1 cellular context compared by ENCODE assay signal in genomic region chr6:137044366-137045220, GRCh38.
TF ChIP-seq lines count a peak whose summit lies in the region.

Gene IL20RA, minus strand, starts transcription at chr6:137044965. Its CDS starts 237 bp downstream, at chr6:137044728.

TF ChIP-seq in WTC11, 78 proteins besides CTCF, POLR2A, EP300 and RAD21 (continued from another document):
- TF ChIP-seq USF1 (CRISPR knock-in tag; IDR thresholded peaks at IDR 0.05) (peak; percentile 30; the same call in 1 of the 2 replicates), USF2 (CRISPR knock-in tag; IDR thresholded peaks at IDR 0.05) (peak; percentile 66), ZNF532 (CRISPR knock-in tag; IDR thresholded peaks at IDR 0.05; ENCODE audit: borderline replicate concordance) (no peak)
- TF ChIP-seq, protein P1, sequence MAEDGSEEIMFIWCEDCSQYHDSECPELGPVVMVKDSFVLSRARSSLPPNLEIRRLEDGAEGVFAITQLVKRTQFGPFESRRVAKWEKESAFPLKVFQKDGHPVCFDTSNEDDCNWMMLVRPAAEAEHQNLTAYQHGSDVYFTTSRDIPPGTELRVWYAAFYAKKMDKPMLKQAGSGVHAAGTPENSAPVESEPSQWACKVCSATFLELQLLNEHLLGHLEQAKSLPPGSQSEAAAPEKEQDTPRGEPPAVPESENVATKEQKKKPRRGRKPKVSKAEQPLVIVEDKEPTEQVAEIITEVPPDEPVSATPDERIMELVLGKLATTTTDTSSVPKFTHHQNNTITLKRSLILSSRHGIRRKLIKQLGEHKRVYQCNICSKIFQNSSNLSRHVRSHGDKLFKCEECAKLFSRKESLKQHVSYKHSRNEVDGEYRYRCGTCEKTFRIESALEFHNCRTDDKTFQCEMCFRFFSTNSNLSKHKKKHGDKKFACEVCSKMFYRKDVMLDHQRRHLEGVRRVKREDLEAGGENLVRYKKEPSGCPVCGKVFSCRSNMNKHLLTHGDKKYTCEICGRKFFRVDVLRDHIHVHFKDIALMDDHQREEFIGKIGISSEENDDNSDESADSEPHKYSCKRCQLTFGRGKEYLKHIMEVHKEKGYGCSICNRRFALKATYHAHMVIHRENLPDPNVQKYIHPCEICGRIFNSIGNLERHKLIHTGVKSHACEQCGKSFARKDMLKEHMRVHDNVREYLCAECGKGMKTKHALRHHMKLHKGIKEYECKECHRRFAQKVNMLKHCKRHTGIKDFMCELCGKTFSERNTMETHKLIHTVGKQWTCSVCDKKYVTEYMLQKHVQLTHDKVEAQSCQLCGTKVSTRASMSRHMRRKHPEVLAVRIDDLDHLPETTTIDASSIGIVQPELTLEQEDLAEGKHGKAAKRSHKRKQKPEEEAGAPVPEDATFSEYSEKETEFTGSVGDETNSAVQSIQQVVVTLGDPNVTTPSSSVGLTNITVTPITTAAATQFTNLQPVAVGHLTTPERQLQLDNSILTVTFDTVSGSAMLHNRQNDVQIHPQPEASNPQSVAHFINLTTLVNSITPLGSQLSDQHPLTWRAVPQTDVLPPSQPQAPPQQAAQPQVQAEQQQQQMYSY (CRISPR knock-in tag; IDR thresholded peaks at IDR 0.05) = peak; percentile 8; the same call in 1 of the 2 replicates
